Comparison of ENCODE assay signal across 1 cellular context in genomic region chr2:44618378-44619023, GRCh38.
TF ChIP-seq lines count a peak whose summit lies in the region.

No MANE protein-coding gene starts in this region.

TF ChIP-seq in H1, 55 proteins besides CTCF, POLR2A, EP300 and RAD21 (continued from another document):
- TF ChIP-seq SRF (IDR thresholded peaks at IDR 0.05; ENCODE audit: low read depth, low read length) = no peak
